8 cellular contexts compared by ENCODE assay signal in the genomic region with DNA sequence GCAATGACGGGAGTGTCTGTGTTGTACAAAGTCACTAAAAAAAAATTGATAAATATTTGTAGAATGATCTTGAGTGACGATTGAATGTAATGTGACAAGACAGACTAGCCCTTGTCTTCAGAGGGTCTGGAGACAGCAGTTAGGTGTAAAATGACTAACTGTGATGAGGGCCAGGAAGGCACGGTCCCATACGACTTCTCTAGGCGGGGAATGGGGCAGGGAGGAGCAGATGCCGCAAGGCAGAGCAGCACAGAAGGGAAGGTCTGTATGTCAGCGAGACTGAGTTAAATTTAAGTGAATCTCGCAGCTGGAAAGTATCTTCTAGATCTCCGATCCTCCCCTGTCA. TPM values are rescaled to one million over a fixed set of nuclear protein-coding genes. Genes with fewer than 3 reads are reported as not detected.
A peak's percentile ranks its signal among the peaks of the same experiment; 100 is the strongest.
DNase-seq lines count a peak whose midpoint lies in the region; ATAC-seq and TF ChIP-seq lines count a peak whose summit lies in the region.

No MANE protein-coding gene starts in this region.

- no peak for DNase-seq in activated CD4-positive, CD25-positive, alpha-beta regulatory T cell treated with anti-CD3 and anti-CD28 coated beads, Interleukin-2, amount 50 U/mL, for 72 hours
- DNase-seq in Right ventricle myocardium superior, result no peak
- DNase-seq in renal cortical epithelial cell (ENCODE audit: low read depth), result peak; percentile 9
- DNase-seq in UCSD-AML1 (lab: John Stamatoyannopoulos, UW; ENCODE audit: unreplicated experiment), result no peak
- no peak for DNase-seq in SW 1271 (lab: John Stamatoyannopoulos, UW)

- intact Hi-C loops in Right ventricle myocardium superior (cut with DNase I), result no loop called here

- ATAC-seq in activated CD4-positive, CD25-positive, alpha-beta regulatory T cell treated with anti-CD3 and anti-CD28 coated beads, Interleukin-2, amount 50 U/mL, for 24 hours, result peak; percentile 21 to 28
- ATAC-seq in HG02970 (IDR thresholded peaks at IDR 0.05; ENCODE audit: low FRiP score, unreplicated experiment) (peak; percentile 35), SK-N-SH treated with all-trans-retinoic acid at 6 μM for 48 hours (peak; percentile 82), Right ventricle myocardium superior (ENCODE audit: poor library complexity) (peak; percentile 51)

TF ChIP-seq in SK-N-SH treated with all-trans-retinoic acid at 6 μM for 48 hours, 23 proteins besides CTCF, POLR2A, EP300 and RAD21:
- no peak for TF ChIP-seq TOX (CRISPR knock-in tag; IDR thresholded peaks at IDR 0.05; ENCODE audit: borderline replicate concordance)
- TF ChIP-seq, protein P1, sequence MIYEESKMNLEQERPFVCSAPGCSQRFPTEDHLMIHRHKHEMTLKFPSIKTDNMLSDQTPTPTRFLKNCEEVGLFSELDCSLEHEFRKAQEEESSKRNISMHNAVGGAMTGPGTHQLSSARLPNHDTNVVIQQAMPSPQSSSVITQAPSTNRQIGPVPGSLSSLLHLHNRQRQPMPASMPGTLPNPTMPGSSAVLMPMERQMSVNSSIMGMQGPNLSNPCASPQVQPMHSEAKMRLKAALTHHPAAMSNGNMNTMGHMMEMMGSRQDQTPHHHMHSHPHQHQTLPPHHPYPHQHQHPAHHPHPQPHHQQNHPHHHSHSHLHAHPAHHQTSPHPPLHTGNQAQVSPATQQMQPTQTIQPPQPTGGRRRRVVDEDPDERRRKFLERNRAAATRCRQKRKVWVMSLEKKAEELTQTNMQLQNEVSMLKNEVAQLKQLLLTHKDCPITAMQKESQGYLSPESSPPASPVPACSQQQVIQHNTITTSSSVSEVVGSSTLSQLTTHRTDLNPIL (CRISPR knock-in tag; IDR thresholded peaks at IDR 0.05; ENCODE audit: low read depth), result no peak
- no peak for TF ChIP-seq PPARA (CRISPR knock-in tag; IDR thresholded peaks at IDR 0.05; ENCODE audit: borderline replicate concordance)
- TF ChIP-seq ZNF8 (CRISPR knock-in tag; IDR thresholded peaks at IDR 0.05), result no peak
- TF ChIP-seq GLIS3 (CRISPR knock-in tag; IDR thresholded peaks at IDR 0.05), result no peak
- TF ChIP-seq RARB (CRISPR knock-in tag; IDR thresholded peaks at IDR 0.05), result no peak
- no peak for TF ChIP-seq ZC3H10 (CRISPR knock-in tag; IDR thresholded peaks at IDR 0.05)
- no peak for TF ChIP-seq BACH2 (CRISPR knock-in tag; IDR thresholded peaks at IDR 0.05; ENCODE audit: borderline replicate concordance)
- no peak for TF ChIP-seq ZNF70 (CRISPR knock-in tag; IDR thresholded peaks at IDR 0.05)
- TF ChIP-seq ZNF565 (CRISPR knock-in tag; conservative IDR thresholded peaks at IDR 0.05; ENCODE audit: low read depth), result no peak
- no peak for TF ChIP-seq OSR1 (CRISPR knock-in tag; IDR thresholded peaks at IDR 0.05)
- TF ChIP-seq, protein P2, sequence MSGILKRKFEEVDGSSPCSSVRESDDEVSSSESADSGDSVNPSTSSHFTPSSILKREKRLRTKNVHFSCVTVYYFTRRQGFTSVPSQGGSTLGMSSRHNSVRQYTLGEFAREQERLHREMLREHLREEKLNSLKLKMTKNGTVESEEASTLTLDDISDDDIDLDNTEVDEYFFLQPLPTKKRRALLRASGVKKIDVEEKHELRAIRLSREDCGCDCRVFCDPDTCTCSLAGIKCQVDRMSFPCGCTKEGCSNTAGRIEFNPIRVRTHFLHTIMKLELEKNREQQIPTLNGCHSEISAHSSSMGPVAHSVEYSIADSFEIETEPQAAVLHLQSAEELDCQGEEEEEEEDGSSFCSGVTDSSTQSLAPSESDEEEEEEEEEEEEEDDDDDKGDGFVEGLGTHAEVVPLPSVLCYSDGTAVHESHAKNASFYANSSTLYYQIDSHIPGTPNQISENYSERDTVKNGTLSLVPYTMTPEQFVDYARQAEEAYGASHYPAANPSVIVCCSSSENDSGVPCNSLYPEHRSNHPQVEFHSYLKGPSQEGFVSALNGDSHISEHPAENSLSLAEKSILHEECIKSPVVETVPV (CRISPR knock-in tag; IDR thresholded peaks at IDR 0.05), result no peak
- no peak for TF ChIP-seq ZFP3 (CRISPR knock-in tag; IDR thresholded peaks at IDR 0.05)
- no peak for TF ChIP-seq SNAI2 (CRISPR knock-in tag; IDR thresholded peaks at IDR 0.05)
- TF ChIP-seq TSHZ2 (CRISPR knock-in tag; IDR thresholded peaks at IDR 0.05), result no peak
- no peak for TF ChIP-seq CSDC2 (CRISPR knock-in tag; IDR thresholded peaks at IDR 0.05)
- TF ChIP-seq ZFP30 (CRISPR knock-in tag; IDR thresholded peaks at IDR 0.05), result no peak
- no peak for TF ChIP-seq ESRRG (CRISPR knock-in tag; IDR thresholded peaks at IDR 0.05)

RNA-seq across cellular contexts. Expression of gene CENPE, which starts 0.4 kb away (rescaled TPM):
- total RNA-seq in Right ventricle myocardium superior (0.40 TPM), renal cortical epithelial cell (2.8 and 5.2 TPM in 2 replicates)

Comparison
In these comparisons a context has a peak if more than half of its experiments do, and no peak if none do; other contexts are left out.
1. ATAC-seq: peak in every context shown above with its lines; median percentile 82 in SK-N-SH treated with all-trans-retinoic acid at 6 μM for 48 hours; 51 in Right ventricle myocardium superior; 35 in HG02970; 24 in activated CD4-positive, CD25-positive, alpha-beta regulatory T cell treated with anti-CD3 and anti-CD28 coated beads, Interleukin-2, amount 50 U/mL, for 24 hours.